Comparison of ENCODE assay signal across 9 cellular contexts in the genomic region with DNA sequence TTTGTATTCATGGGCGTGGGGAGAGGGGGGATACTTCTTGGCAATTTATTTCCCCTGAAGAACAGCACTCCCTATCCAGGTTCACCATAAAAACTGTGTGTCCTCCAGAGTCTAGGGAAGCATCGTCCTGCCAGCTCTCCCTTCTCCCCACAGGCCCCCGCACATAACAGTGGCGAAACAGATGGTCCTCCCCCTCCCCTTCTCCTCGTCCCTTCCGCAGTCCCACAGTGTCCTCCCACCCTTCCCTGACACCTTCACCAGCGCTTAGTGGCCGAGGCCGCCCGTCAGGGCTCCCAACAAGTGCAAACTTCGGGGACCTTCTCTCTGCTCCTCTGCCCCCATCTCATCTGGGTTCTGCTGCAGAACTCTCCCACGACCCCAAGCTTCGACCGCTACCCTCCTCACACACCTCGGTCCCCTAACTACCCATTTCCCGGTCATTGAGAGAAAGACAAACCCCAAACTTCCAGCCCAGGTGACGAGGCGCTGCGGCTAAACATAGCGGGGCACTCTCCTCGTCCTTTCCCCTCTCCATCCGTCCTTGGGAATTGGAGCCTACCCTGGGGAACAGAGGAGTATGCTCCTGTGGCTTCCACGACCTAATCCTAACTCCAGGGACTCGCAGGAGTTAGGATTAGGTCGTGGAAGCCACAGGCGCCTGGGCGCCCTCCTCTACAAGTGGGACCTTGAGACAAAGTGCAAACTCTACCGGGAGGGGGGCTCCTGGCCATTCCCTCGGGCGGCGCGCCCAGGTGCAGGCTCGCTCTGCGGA. TPM values are rescaled to one million over a fixed set of nuclear protein-coding genes. Genes with fewer than 3 reads are reported as not detected.
DNase-seq lines count a peak whose midpoint lies in the region; ATAC-seq and TF ChIP-seq lines count a peak whose summit lies in the region.
"Had no signal": no experiment of that assay in that cellular context is flagged by ENCODE, and none has a peak within 500 bp of the region (broad histone marks: within the 10 kb centered on the region; RNA-seq: fewer than 3 reads in every experiment).

No MANE protein-coding gene starts in this region.

- TF ChIP-seq CTCF in omental fat pad (IDR thresholded peaks at IDR 0.05), result no peak

- no peak for ATAC-seq in effector memory CD8-positive, alpha-beta T cell (replicated peaks)
- peak; percentile 36 for ATAC-seq in omental fat pad (ENCODE audit: low FRiP score)
- ATAC-seq in HG02678 (IDR thresholded peaks at IDR 0.05; ENCODE audit: unreplicated experiment), result no peak
- ATAC-seq in HG03571 (IDR thresholded peaks at IDR 0.05; ENCODE audit: unreplicated experiment), result no peak

- H3K9me3 Mint-ChIP-seq in effector memory CD8-positive, alpha-beta T cell, result no peaks in the 10 kb centered on the region

- no peak overlapping the region for H3K27ac ChIP-seq in HUES64 (ENCODE audit: low read depth, low read length)

- peak; percentile 2 for DNase-seq in EL
- no peak for DNase-seq in effector memory CD8-positive, alpha-beta T cell
- DNase-seq in omental fat pad (ENCODE audit: low spot score), result no peak
- DNase-seq in NCI-H187 (lab: John Stamatoyannopoulos, UW), result no peak
- DNase-seq in SHP77 treated with DMSO at 0.1 percent for 48 hours (lab: John Stamatoyannopoulos, UW), result no peak

- H3K9ac ChIP-seq in HUES64 (ENCODE audit: low read depth, low read length), result peak overlapping the region; percentile 51; the same call in 1 of the 2 replicates

- H3K4me3 Mint-ChIP-seq in effector memory CD8-positive, alpha-beta T cell, result peak overlapping the region; percentile 27 to 36

- 0 out of 2 replicates have a peak, but pooled peaks cover 9% of the 10 kb centered on the region for H3K4me1 ChIP-seq in HUES64 (ENCODE audit: insufficient read depth, low read length)

- peak overlapping the region; percentile 70 for H3K4me3 ChIP-seq in HUES64 (ENCODE audit: low read length)

- H3K36me3 ChIP-seq in HUES64 (ENCODE audit: insufficient read depth, low read length), result no peaks in the 10 kb centered on the region

- WGBS in HUES64, result under 1% methylated on average over 33 of the region's 34 CpGs

- H3K36me3 Mint-ChIP-seq in effector memory CD8-positive, alpha-beta T cell (ENCODE audit: insufficient read depth), result no peaks in the 10 kb centered on the region

- peaks cover 0 to 5% of the 10 kb centered on the region in 2 donors for H3K4me1 Mint-ChIP-seq in effector memory CD8-positive, alpha-beta T cell (ENCODE audit: low read depth in 2 of 2)

- peaks cover 54 to 61% of the 10 kb centered on the region in 2 donors for H3K27me3 Mint-ChIP-seq in effector memory CD8-positive, alpha-beta T cell

- H3K27me3 ChIP-seq in HUES64 (ENCODE audit: insufficient read depth, low read length), result peaks cover 64% of the 10 kb centered on the region

- no peaks in the 10 kb centered on the region for H3K9me3 ChIP-seq in HUES64 (ENCODE audit: insufficient read depth, low read depth, low read length)

- H3K27ac Mint-ChIP-seq in effector memory CD8-positive, alpha-beta T cell, result no peak overlapping the region

RNA-seq across cellular contexts. Expression of gene ZNF385B, which starts 1.0 kb away (rescaled TPM):
- 0.45 TPM for polyA plus RNA-seq in HUES64 (2013, experiment 1 of 2)
- polyA plus RNA-seq in HUES64 (2013, experiment 2 of 2), result 1.1 TPM
- total RNA-seq in omental fat pad, result 1 to 10 TPM in 1 of 4 donors, under 1 TPM in 2, not detected in 1; 0.74 to 4.6 (median 0.82) TPM
- total RNA-seq: dermis microvascular lymphatic vessel endothelial cell had no signal
